39 cellular contexts compared by ENCODE assay signal in genomic region chr2:42762155-42762554, GRCh38. TPM values are rescaled to one million over a fixed set of nuclear protein-coding genes. Genes with fewer than 3 reads are reported as not detected.
"Had no signal": no experiment of that assay in that cellular context is flagged by ENCODE, and none has a peak within 500 bp of the region (broad histone marks: within the 10 kb centered on the region; RNA-seq: fewer than 3 reads in every experiment).

No MANE protein-coding gene starts in this region.

- H3K4me1 ChIP-seq: Peyer's patch, SJSA1 had no signal

- H3K27me3 Mint-ChIP-seq: activated B cell treated with CpG ODN at 0.5 μM for 24 hours; activated CD4-positive, alpha-beta memory T cell treated with anti-CD3 and anti-CD28 coated beads for 36 hours; activated CD8-positive, alpha-beta memory T cell treated with anti-CD3 and anti-CD28 coated beads, Interleukin-2, amount 10 ng/mL, durations not matched to agents 7 days and 5 days; activated naive CD4-positive, alpha-beta T cell treated with anti-CD3 and anti-CD28 coated beads, Interleukin-2, amount 10 ng/mL, durations not matched to agents 7 days and 5 days; activated naive CD8-positive, alpha-beta T cell; activated naive CD8-positive, alpha-beta T cell treated with anti-CD3 and anti-CD28 coated beads, Interleukin-2, amount 50 U/mL, for 24 hours; brain had no signal

- H3K9me3 Mint-ChIP-seq: activated B cell treated with CpG ODN at 0.5 μM for 24 hours; activated CD4-positive, alpha-beta memory T cell treated with anti-CD3 and anti-CD28 coated beads for 36 hours; activated naive CD4-positive, alpha-beta T cell treated with anti-CD3 and anti-CD28 coated beads, Interleukin-2, amount 10 ng/mL, durations not matched to agents 7 days and 5 days; activated naive CD8-positive, alpha-beta T cell treated with anti-CD3 and anti-CD28 coated beads, Interleukin-2, amount 50 U/mL, for 24 hours; brain had no signal

- ATAC-seq: activated CD8-positive, alpha-beta memory T cell treated with anti-CD3 and anti-CD28 coated beads, Interleukin-2, amount 10 ng/mL, durations not matched to agents 7 days and 5 days; activated naive CD8-positive, alpha-beta T cell treated with anti-CD3 and anti-CD28 coated beads, Interleukin-2, amount 50 U/mL, for 24 hours; PC-3 had no signal

- FAIRE-seq: bronchial epithelial cell had no signal

- H3K27ac ChIP-seq: KMS-11, Peyer's patch, SJSA1, VCaP had no signal

- H3K4me2 ChIP-seq: KMS-11 had no signal

- H3K4me1 Mint-ChIP-seq: activated CD8-positive, alpha-beta memory T cell treated with anti-CD3 and anti-CD28 coated beads, Interleukin-2, amount 10 ng/mL, durations not matched to agents 7 days and 5 days; activated naive CD4-positive, alpha-beta T cell treated with anti-CD3 and anti-CD28 coated beads, Interleukin-2, amount 10 ng/mL, durations not matched to agents 7 days and 5 days; activated naive CD8-positive, alpha-beta T cell treated with anti-CD3 and anti-CD28 coated beads, Interleukin-2, amount 50 U/mL, for 24 hours had no signal

- H3K9me3 ChIP-seq: Peyer's patch, SJSA1 had no signal

- H3K4me3 Mint-ChIP-seq: activated B cell treated with CpG ODN at 0.5 μM for 24 hours; activated CD4-positive, alpha-beta memory T cell treated with anti-CD3 and anti-CD28 coated beads for 36 hours; activated CD8-positive, alpha-beta memory T cell treated with anti-CD3 and anti-CD28 coated beads, Interleukin-2, amount 10 ng/mL, durations not matched to agents 7 days and 5 days; activated naive CD4-positive, alpha-beta T cell treated with anti-CD3 and anti-CD28 coated beads, Interleukin-2, amount 10 ng/mL, durations not matched to agents 7 days and 5 days; activated naive CD8-positive, alpha-beta T cell; activated naive CD8-positive, alpha-beta T cell treated with anti-CD3 and anti-CD28 coated beads, Interleukin-2, amount 50 U/mL, for 24 hours; brain had no signal

- H3K36me3 Mint-ChIP-seq: activated CD4-positive, alpha-beta memory T cell treated with anti-CD3 and anti-CD28 coated beads for 36 hours; activated CD8-positive, alpha-beta memory T cell treated with anti-CD3 and anti-CD28 coated beads, Interleukin-2, amount 10 ng/mL, durations not matched to agents 7 days and 5 days; brain had no signal

- H3K4me3 ChIP-seq: Peyer's patch, SJSA1 had no signal

- H3K36me3 ChIP-seq: Peyer's patch, SJSA1 had no signal

- H3K9ac ChIP-seq: KMS-11 had no signal

- H3K27ac Mint-ChIP-seq: activated B cell treated with CpG ODN at 0.5 μM for 24 hours; activated CD4-positive, alpha-beta memory T cell treated with anti-CD3 and anti-CD28 coated beads for 36 hours; activated CD8-positive, alpha-beta memory T cell treated with anti-CD3 and anti-CD28 coated beads, Interleukin-2, amount 10 ng/mL, durations not matched to agents 7 days and 5 days; activated naive CD4-positive, alpha-beta T cell treated with anti-CD3 and anti-CD28 coated beads, Interleukin-2, amount 10 ng/mL, durations not matched to agents 7 days and 5 days; activated naive CD8-positive, alpha-beta T cell; brain had no signal

- H3K27me3 ChIP-seq: Peyer's patch, SJSA1 had no signal

- DNase-seq: activated B cell treated with CpG ODN at 0.5 μM for 24 hours; activated CD4-positive, alpha-beta memory T cell treated with anti-CD3 and anti-CD28 coated beads for 36 hours; activated CD4-positive, alpha-beta T cell treated with anti-CD3 and anti-CD28 coated beads for 4 hours; activated CD4-positive, alpha-beta T cell treated with anti-CD3 and anti-CD28 coated beads, Interleukin-2, amount 50 U/mL, for 1 hour; activated CD4-positive, CD25-positive, alpha-beta regulatory T cell treated with anti-CD3 and anti-CD28 coated beads, Interleukin-2, amount 50 U/mL, for 72 hours; activated CD8-positive, alpha-beta memory T cell treated with anti-CD3 and anti-CD28 coated beads, Interleukin-2, amount 10 ng/mL, durations not matched to agents 7 days and 5 days; activated CD8-positive, alpha-beta memory T cell treated with anti-CD3 and anti-CD28 coated beads, Interleukin-2, amount 50 U/mL, for 48 hours; activated effector memory CD4-positive, alpha-beta T cell treated with Interleukin-2 at 50 U/mL for 16 hours; activated naive CD4-positive, alpha-beta T cell treated with anti-CD3 and anti-CD28 coated beads, Interleukin-2, amount 10 ng/mL, durations not matched to agents 7 days and 5 days; activated naive CD8-positive, alpha-beta T cell treated with anti-CD3 and anti-CD28 coated beads, Interleukin-2, amount 50 U/mL, for 24 hours; activated T-cell treated with anti-CD3 and anti-CD28 coated beads, Interleukin-2, amount 50 U/mL, for 48 hours; anterior cingulate cortex; caudate nucleus; MM.1S; MV-4-11; NCI-H1092; NCI-H1436 treated with DMSO at 0.1 percent for 48 hours; NCI-H1694 treated with DMSO at 0.1 percent for 48 hours; NCI-H2029; NCI-H345; NCI-H526; NCI-H748 treated with DMSO at 0.1 percent for 48 hours; NK-92 treated with Interleukin-12 subunit alpha and Interleukin-12 subunit beta, amount 100 ng/mL, for 24 hours; PC-3; RPMI8226; SHP77 treated with DMSO at 0.1 percent for 48 hours; SW 1271; T-helper 1 cell; T-helper 2 cell; T-helper 9 cell had no signal

RNA-seq across cellular contexts. Expression of gene OXER1, which starts 1.8 kb away (rescaled TPM):
- total RNA-seq: activated CD4-positive, alpha-beta memory T cell treated with anti-CD3 and anti-CD28 coated beads for 36 hours; bronchial epithelial cell; NCI-H460; PC-3; SJSA1 had no signal

RNA-seq across cellular contexts. Expression of gene HAAO, which starts 30.2 kb away (rescaled TPM):
- total RNA-seq: bronchial epithelial cell, LHCN-M2, NCI-H460, PC-3, SJSA1 had no signal
